In genomic region chr5:53890490-53890889, GRCh38 we compare ENCODE assay signal across 1 cellular context.
TF ChIP-seq lines count a peak whose summit lies in the region.

No MANE protein-coding gene starts in this region.

TF ChIP-seq in IMR-90, 13 proteins besides CTCF, POLR2A, EP300 and RAD21 (continued from another document):
- no peak for TF ChIP-seq FOS (IDR thresholded peaks at IDR 0.05; ENCODE audit: low read depth, low read length)
- no peak for TF ChIP-seq MXI1 (IDR thresholded peaks at IDR 0.05; ENCODE audit: borderline replicate concordance, low read depth, low read length)
- TF ChIP-seq RFX5 (IDR thresholded peaks at IDR 0.05; ENCODE audit: low read depth, low read length) = no peak
- TF ChIP-seq NFE2L2 (IDR thresholded peaks at IDR 0.05; ENCODE audit: low read depth, low read length) = no peak
- TF ChIP-seq MAFK (IDR thresholded peaks at IDR 0.05; ENCODE audit: low read depth, low read length) = no peak
- TF ChIP-seq SMC3 (IDR thresholded peaks at IDR 0.05; ENCODE audit: low read depth, low read length) = no peak
- TF ChIP-seq CEBPB (IDR thresholded peaks at IDR 0.05; ENCODE audit: low read depth, low read length) = no peak
- TF ChIP-seq RCOR1 (IDR thresholded peaks at IDR 0.05; ENCODE audit: insufficient replicate concordance, low read length) = no peak
- TF ChIP-seq MAZ (IDR thresholded peaks at IDR 0.05; ENCODE audit: borderline replicate concordance, low read depth, low read length) = no peak
- no peak for TF ChIP-seq USF2 (IDR thresholded peaks at IDR 0.05; ENCODE audit: low read depth, low read length)
- TF ChIP-seq CHD1 (IDR thresholded peaks at IDR 0.05; ENCODE audit: low read depth, low read length) = no peak
